In genomic region chr6:24831771-24832718, GRCh38 we compare ENCODE assay signal across 16 cellular contexts. TPM values are rescaled to one million over a fixed set of nuclear protein-coding genes. Genes with fewer than 3 reads are reported as not detected.
DNase-seq lines count a peak whose midpoint lies in the region; ATAC-seq, FAIRE-seq and TF ChIP-seq lines count a peak whose summit lies in the region.
"Had no signal": no experiment of that assay in that cellular context is flagged by ENCODE, and none has a peak within 500 bp of the region (broad histone marks: within the 10 kb centered on the region; RNA-seq: fewer than 3 reads in every experiment).

No MANE protein-coding gene starts in this region.

- no peak for ATAC-seq in effector memory CD8-positive, alpha-beta T cell (replicated peaks)
- ATAC-seq: esophagus mucosa had no signal

- H4K20me1 ChIP-seq in hepatocyte (ENCODE audit: insufficient read depth, poor library complexity, severe bottlenecking): no peaks in the 10 kb centered on the region

- no peak overlapping the region for H3K4me2 ChIP-seq in hepatocyte
- H3K4me2 ChIP-seq: neural progenitor cell had no signal

- no peak overlapping the region for H2AFZ ChIP-seq in hepatocyte
- H2AFZ ChIP-seq: neural progenitor cell had no signal

- H3K4me1 ChIP-seq in CD8-positive, alpha-beta memory T cell (ENCODE audit: insufficient read depth, low read length): peaks cover 18% of the 10 kb centered on the region
- H3K4me1 ChIP-seq in SJSA1 (replicated peaks) (peaks cover 23% of the 10 kb centered on the region), hepatocyte (ENCODE audit: insufficient read depth) (no peaks in the 10 kb centered on the region)
- H3K4me1 ChIP-seq: neural progenitor cell, SJCRH30 had no signal

- peaks cover 39 to 53% (median 51%) of the 10 kb centered on the region in 3 donors for H3K4me1 Mint-ChIP-seq in CD8-positive, alpha-beta memory T cell
- H3K4me1 Mint-ChIP-seq in effector memory CD8-positive, alpha-beta T cell (ENCODE audit: low read depth in 2 of 2): peaks cover 18 to 32% of the 10 kb centered on the region in 2 donors

- H3K4me3 ChIP-seq in CD8-positive, alpha-beta memory T cell (ENCODE audit: low read length): no peak overlapping the region
- H3K4me3 ChIP-seq in SJSA1 (no peak overlapping the region), skeletal muscle cell (ENCODE audit: low read depth, low read length) (no peak overlapping the region), hepatocyte (no peak overlapping the region), MG63 (no peak overlapping the region)
- H3K4me3 ChIP-seq: neural progenitor cell, SJCRH30, stomach had no signal

- no peak for DNase-seq in CD8-positive, alpha-beta memory T cell
- DNase-seq in SJSA1 (ENCODE audit: low read depth in 1 of 2, low spot score in 2 of 2) (peak in 1 of 2 experiments; percentile 66), skeletal muscle cell (ENCODE audit: low read depth) (peak; percentile 58), NCI-H774 (lab: John Stamatoyannopoulos, UW) (no peak), GM12892 (ENCODE audit: insufficient read length) (no peak), hepatocyte (ENCODE audit: low spot score) (no peak), MG63 (no peak)
- DNase-seq in effector memory CD8-positive, alpha-beta T cell: no peak
- DNase-seq: activated CD4-positive, alpha-beta T cell treated with anti-CD3 and anti-CD28 coated beads, Interleukin-2, amount 10 ng/mL, durations not matched to agents 24 days and 14 days; NCI-H1048; NCI-H69; SJCRH30; stomach had no signal

- peaks cover 31 to 97% (median 46%) of the 10 kb centered on the region in 3 donors for H3K36me3 Mint-ChIP-seq in CD8-positive, alpha-beta memory T cell
- peaks cover 90% of the 10 kb centered on the region for H3K36me3 Mint-ChIP-seq in effector memory CD8-positive, alpha-beta T cell (ENCODE audit: insufficient read depth)
- H3K36me3 Mint-ChIP-seq: neural progenitor cell had no signal

- 87% methylated on average over 10 of the region's 10 CpGs for WGBS in hepatocyte (ENCODE audit: low lambda C conversion rate, missing lambda C conversion rate)

- H3K79me2 ChIP-seq in hepatocyte: no peaks in the 10 kb centered on the region

- POLR2A ChIA-PET in CD8-positive, alpha-beta memory T cell (lab: Charles Lee): interaction anchor here (0.5 kb wide), 1 partner anchor 19 kb away, joined by 3 read pairs; no protein-coding TSS in a partner anchor

- H3K9me2 ChIP-seq in hepatocyte (replicated peaks; ENCODE audit: insufficient read depth): no peaks in the 10 kb centered on the region

- H3K27ac Mint-ChIP-seq in CD8-positive, alpha-beta memory T cell: peak overlapping the region in 7 of 8 donors; percentile 4 to 84 (median 60)
- peak overlapping the region; percentile 66 to 94 for H3K27ac Mint-ChIP-seq in effector memory CD8-positive, alpha-beta T cell
- H3K27ac Mint-ChIP-seq: brain, neural progenitor cell had no signal

- H3K9me3 Mint-ChIP-seq in CD8-positive, alpha-beta memory T cell: no peaks in the 10 kb centered on the region
- H3K9me3 Mint-ChIP-seq in effector memory CD8-positive, alpha-beta T cell: no peaks in the 10 kb centered on the region
- H3K9me3 Mint-ChIP-seq: activated CD4-positive, alpha-beta T cell treated with anti-CD3 and anti-CD28 coated beads, Interleukin-2, amount 10 ng/mL, durations not matched to agents 24 days and 14 days; brain; neural progenitor cell had no signal

- H3K27ac ChIP-seq in CD8-positive, alpha-beta memory T cell (ENCODE audit: low read depth, low read length): no peak overlapping the region
- H3K27ac ChIP-seq in SJSA1 (peak overlapping the region; percentile 16; the same call in 1 of the 2 replicates), hepatocyte (no peak overlapping the region)
- H3K27ac ChIP-seq: neural progenitor cell, SJCRH30, stomach had no signal

- H3K4me3 Mint-ChIP-seq in CD8-positive, alpha-beta memory T cell: no peak overlapping the region
- no peak overlapping the region for H3K4me3 Mint-ChIP-seq in effector memory CD8-positive, alpha-beta T cell
- H3K4me3 Mint-ChIP-seq: activated CD4-positive, alpha-beta T cell treated with anti-CD3 and anti-CD28 coated beads, Interleukin-2, amount 10 ng/mL, durations not matched to agents 24 days and 14 days; brain; neural progenitor cell had no signal

- peaks cover 84% of the 10 kb centered on the region for H3K36me3 ChIP-seq in CD8-positive, alpha-beta memory T cell (ENCODE audit: insufficient read depth, low read length)
- H3K36me3 ChIP-seq in SJSA1 (no peaks in the 10 kb centered on the region), hepatocyte (replicated peaks; ENCODE audit: insufficient read depth, low read depth) (no peaks in the 10 kb centered on the region), MG63 (no peaks in the 10 kb centered on the region)
- H3K36me3 ChIP-seq: neural progenitor cell, SJCRH30 had no signal

- no peak for TF ChIP-seq POLR2A in GM12892 (IDR thresholded peaks at IDR 0.05; ENCODE audit: low read depth, low read length)

- H3K27me3 Mint-ChIP-seq in CD8-positive, alpha-beta memory T cell: peaks cover 0 to 4% of the 10 kb centered on the region in 2 donors
- H3K27me3 Mint-ChIP-seq in effector memory CD8-positive, alpha-beta T cell: no peaks in the 10 kb centered on the region
- H3K27me3 Mint-ChIP-seq: activated CD4-positive, alpha-beta T cell treated with anti-CD3 and anti-CD28 coated beads, Interleukin-2, amount 10 ng/mL, durations not matched to agents 24 days and 14 days had no signal

- no peaks in the 10 kb centered on the region for H3K27me3 ChIP-seq in CD8-positive, alpha-beta memory T cell (ENCODE audit: insufficient read depth, low read length, poor library complexity, severe bottlenecking)
- H3K27me3 ChIP-seq in SJSA1 (replicated peaks) (no peaks in the 10 kb centered on the region), hepatocyte (no peaks in the 10 kb centered on the region), MG63 (no peaks in the 10 kb centered on the region)
- H3K27me3 ChIP-seq: neural progenitor cell, SJCRH30, stomach had no signal

- no peak for TF ChIP-seq CTCF in hepatocyte (IDR thresholded peaks at IDR 0.05; ENCODE audit: poor library complexity)

- CTCF ChIA-PET in CD8-positive, alpha-beta memory T cell (lab: Charles Lee): no interaction called here

- no peak for FAIRE-seq in GM12892 (lab: Jason Lieb, UNC)

- no peaks in the 10 kb centered on the region for H3K9me3 ChIP-seq in CD8-positive, alpha-beta memory T cell (ENCODE audit: low read length)
- no peaks in the 10 kb centered on the region for H3K9me3 ChIP-seq in SJSA1 (replicated peaks)
- H3K9me3 ChIP-seq in hepatocyte (ENCODE audit: low read depth): no peaks in the 10 kb centered on the region
- no peaks in the 10 kb centered on the region for H3K9me3 ChIP-seq in MG63
- H3K9me3 ChIP-seq: SJCRH30, stomach had no signal

RNA-seq across cellular contexts. Expression of gene ARMH2, which starts 33.3 kb away (rescaled TPM):
- total RNA-seq in CD8-positive, alpha-beta memory T cell: under 1 TPM in 1 of 2 experiments, not detected in 1; 0.55 TPM
- 0.78 TPM for polyA plus RNA-seq in CD8-positive, alpha-beta memory T cell
- total RNA-seq in SJSA1 (2014; rRNA removed; shearing (Covaris generic)): not detected in 2 replicates
- polyA plus RNA-seq in GM12892 (2012; ENCODE audit: missing spikeins): not detected
- total RNA-seq in hepatocyte: not detected in 2 replicates
- not detected in 2 replicates for polyA plus RNA-seq in hepatocyte
- not detected in 2 replicates for total RNA-seq in MG63 (2014; rRNA removed; shearing (Covaris generic); ENCODE audit: low replicate concordance)
- total RNA-seq: esophagus mucosa, SJCRH30, stomach had no signal
- polyA plus RNA-seq: stomach had no signal

RNA-seq across cellular contexts. Expression of gene GMNN, which starts 57.3 kb away (rescaled TPM):
- 10 to 100 TPM; 65.8 to 67.0 TPM for total RNA-seq in CD8-positive, alpha-beta memory T cell
- polyA plus RNA-seq in CD8-positive, alpha-beta memory T cell: 6.8 TPM
- total RNA-seq in SJSA1 (2014; rRNA removed; shearing (Covaris generic)): 88.5 and 102 TPM in 2 replicates
- 56.7 TPM for polyA plus RNA-seq in GM12892 (2012; ENCODE audit: missing spikeins)
- 66.8 and 73.1 TPM in 2 replicates for total RNA-seq in hepatocyte
- 65.3 and 76.3 TPM in 2 replicates for polyA plus RNA-seq in hepatocyte
- total RNA-seq in MG63 (2014; rRNA removed; shearing (Covaris generic); ENCODE audit: low replicate concordance): 35.5 and 42.3 TPM in 2 replicates
